ENCODE assay signal across 33 cellular contexts in the genomic region with DNA sequence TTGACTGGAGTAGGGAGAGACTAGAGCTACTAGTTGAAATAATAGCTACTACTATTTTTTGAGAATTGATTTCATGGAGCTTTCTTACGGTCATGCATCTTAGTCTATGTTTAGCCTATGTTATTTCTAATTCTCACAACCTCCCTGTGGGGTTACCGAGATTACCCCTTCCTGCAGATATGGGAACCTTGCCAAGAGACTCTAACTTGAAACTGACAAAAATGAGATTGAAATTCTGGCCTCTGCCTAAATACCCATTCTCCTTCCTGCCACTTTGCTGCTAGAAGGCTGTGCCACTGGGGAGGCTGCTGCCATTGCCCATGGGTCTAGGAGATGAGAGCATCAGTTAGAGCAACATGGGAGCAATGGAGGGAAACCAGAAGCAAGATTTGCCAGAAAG.
"Had no signal": no experiment of that assay in that cellular context is flagged by ENCODE, and none has a peak within 500 bp of the region (broad histone marks: within the 10 kb centered on the region; RNA-seq: fewer than 3 reads in every experiment).

No MANE protein-coding gene starts in this region.

- H2AFZ ChIP-seq: PC-9 had no signal

- H3K9me3 ChIP-seq: MG63, SJSA1, SK-N-SH had no signal

- H3K4me1 ChIP-seq: SJSA1 had no signal

- H3K9ac ChIP-seq: SK-N-SH had no signal

- DNase-seq: Kasumi-1, MG63, NCI-H1048, NCI-H1092 treated with DMSO at 0.1 percent for 48 hours, NCI-H1105 treated with DMSO at 0.1 percent for 48 hours, NCI-H1417, NCI-H1436, NCI-H146, NCI-H1694, NCI-H187, NCI-H1930, NCI-H2029 treated with DMSO at 0.1 percent for 48 hours, NCI-H2081 treated with DMSO at 0.1 percent for 48 hours, NCI-H2107, NCI-H2171, NCI-H226, NCI-H446 treated with DMSO at 0.1 percent for 48 hours, NCI-H510A, NCI-H524, NCI-H526, NCI-H69, NCI-H748 treated with DMSO at 0.1 percent for 48 hours, NCI-H82, PC-9, SHP77, SIG-M5, SK-N-SH, SW 1271, T-helper 1 cell had no signal

- H3K4me3 ChIP-seq: MG63, PC-9, SJSA1 had no signal

- H3K27ac ChIP-seq: PC-9, RWPE1, SJSA1 had no signal

- H3K36me3 ChIP-seq: MG63, SJSA1 had no signal

- H3K9me2 ChIP-seq: SK-N-SH had no signal

- ATAC-seq: Panc1, Right ventricle myocardium inferior had no signal

- H3K27me3 ChIP-seq: MG63, SJSA1 had no signal

- H3K4me2 ChIP-seq: PC-9, SK-N-SH had no signal
